ENCODE assay signal across 26 cellular contexts in genomic region chr12:114648711-114649110, GRCh38.
"Had no signal": no experiment of that assay in that cellular context is flagged by ENCODE, and none has a peak within 500 bp of the region (broad histone marks: within the 10 kb centered on the region; RNA-seq: fewer than 3 reads in every experiment).

No MANE protein-coding gene starts in this region.

- H3K4me3 ChIP-seq: colonic mucosa, esophagus squamous epithelium, gastrocnemius medialis, heart right ventricle, left lung, lower lobe of right lung, mucosa of descending colon had no signal

- DNase-seq: colonic mucosa; cortex of kidney; effector CD8-positive, alpha-beta T cell; effector memory CD8-positive, alpha-beta T cell; endodermal cell; erythroblast; esophagus squamous epithelium; foreskin fibroblast; foreskin melanocyte; gastrocnemius medialis; glutamatergic neuron; head of caudate nucleus; heart right ventricle; hippocampal formation; left cardiac atrium; left lung; left ventricle myocardium superior; lower lobe of right lung; mesenchymal stem cell; mucosa of descending colon; naive B cell had no signal

- ATAC-seq: effector memory CD8-positive, alpha-beta T cell; esophagus mucosa; gastrocnemius medialis; heart right ventricle; left cardiac atrium; left lung; left ventricle myocardium superior; lower lobe of right lung; mucosa of descending colon had no signal

- H3K27ac ChIP-seq: colonic mucosa, epithelial cell of prostate, esophagus squamous epithelium, gastrocnemius medialis, heart right ventricle, left lung, lower lobe of right lung had no signal

- H3K4me1 ChIP-seq: colonic mucosa, esophagus squamous epithelium, gastrocnemius medialis, heart right ventricle, left lung, lower lobe of right lung had no signal

- H3K27me3 ChIP-seq: colonic mucosa, gastrocnemius medialis had no signal

- H3K9me3 ChIP-seq: colonic mucosa, esophagus squamous epithelium, gastrocnemius medialis, heart right ventricle, left lung, lower lobe of right lung, mucosa of descending colon had no signal

- FAIRE-seq: endometrium, islet of Langerhans, keratinocyte had no signal

- H3K36me3 ChIP-seq: colonic mucosa, esophagus squamous epithelium, gastrocnemius medialis, heart right ventricle, left lung, lower lobe of right lung had no signal
